10 cellular contexts compared by ENCODE assay signal in the genomic region with DNA sequence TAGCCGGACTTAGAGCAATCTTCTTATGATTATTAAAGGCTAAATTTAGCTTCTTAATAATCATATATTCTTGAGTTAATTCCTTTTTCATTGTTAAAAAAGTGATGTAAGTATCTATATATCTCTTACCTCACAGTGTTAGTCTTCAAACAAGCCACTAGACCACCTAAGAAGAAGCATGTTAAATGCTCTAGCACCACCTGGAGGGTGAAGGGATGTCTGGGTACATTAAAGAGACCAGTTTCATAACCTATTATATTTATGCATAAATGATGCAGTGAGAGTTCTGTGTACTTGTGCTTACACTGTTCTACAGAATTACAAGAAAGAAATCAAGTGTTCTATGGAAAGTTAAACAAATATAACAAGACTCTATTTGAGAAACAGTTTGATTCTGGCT. TPM values are rescaled to one million over a fixed set of nuclear protein-coding genes. Genes with fewer than 3 reads are reported as not detected.
DNase-seq lines count a peak whose midpoint lies in the region; ATAC-seq and TF ChIP-seq lines count a peak whose summit lies in the region.
"Had no signal": no experiment of that assay in that cellular context is flagged by ENCODE, and none has a peak within 500 bp of the region (broad histone marks: within the 10 kb centered on the region; RNA-seq: fewer than 3 reads in every experiment).

No MANE protein-coding gene starts in this region.

- no peak overlapping the region for H3K27ac ChIP-seq in left lung
- H3K27ac ChIP-seq: ascending aorta, prostate gland had no signal

- H3K4me1 ChIP-seq in left lung: no peaks in the 10 kb centered on the region
- H3K4me1 ChIP-seq: ascending aorta, prostate gland had no signal

- no peaks in the 10 kb centered on the region for H3K27me3 ChIP-seq in left lung
- H3K27me3 ChIP-seq: ascending aorta had no signal

- no peaks in the 10 kb centered on the region for H3K9me3 ChIP-seq in left lung
- H3K9me3 ChIP-seq: ascending aorta, prostate gland had no signal

- intact Hi-C loops in left lung (cut with DNase I): no loop called here

- no peaks in the 10 kb centered on the region for H3K36me3 ChIP-seq in left lung
- H3K36me3 ChIP-seq: ascending aorta, prostate gland had no signal

- DNase-seq in RPMI7951 (ENCODE audit: low read depth) (peak; percentile 17), left kidney (ENCODE audit: low read depth, low spot score) (peak; percentile 49), GDM1 (lab: John Stamatoyannopoulos, UW) (no peak), C1 segment of cervical spinal cord (lab: John Stamatoyannopoulos, UW) (no peak), left lung (no peak)

- ATAC-seq in HG03520 (IDR thresholded peaks at IDR 0.05; ENCODE audit: unreplicated experiment) (peak; percentile 55), HG03457 (IDR thresholded peaks at IDR 0.05; ENCODE audit: unreplicated experiment) (no peak), left lung (no peak)

- no peak overlapping the region for H3K4me3 ChIP-seq in left lung
- H3K4me3 ChIP-seq: ascending aorta, prostate gland had no signal

- TF ChIP-seq CTCF in GM12873 (IDR thresholded peaks at IDR 0.05; ENCODE audit: insufficient read depth, low read depth, low read length, missing control alignments) (peak; percentile 11), left lung (IDR thresholded peaks at IDR 0.05) (peak in 1 of 2 donors; percentile 17)

RNA-seq across cellular contexts. Expression of gene SLCO6A1, which starts 55.9 kb away (rescaled TPM):
- 0.29 and 0.60 TPM in 2 replicates for total RNA-seq in RPMI7951 (2014; rRNA removed; shearing (Covaris generic))
- total RNA-seq in left lung: not detected
- total RNA-seq: ascending aorta had no signal

Comparison
In these comparisons a context has a peak if more than half of its experiments do, and no peak if none do; other contexts are left out.
1. DNase-seq: peak in RPMI7951 (single experiment) and left kidney (single experiment); none in GDM1 (single experiment), C1 segment of cervical spinal cord (0 of 14) and left lung (0 of 2).